Comparison of ENCODE assay signal across 24 cellular contexts in the genomic region with DNA sequence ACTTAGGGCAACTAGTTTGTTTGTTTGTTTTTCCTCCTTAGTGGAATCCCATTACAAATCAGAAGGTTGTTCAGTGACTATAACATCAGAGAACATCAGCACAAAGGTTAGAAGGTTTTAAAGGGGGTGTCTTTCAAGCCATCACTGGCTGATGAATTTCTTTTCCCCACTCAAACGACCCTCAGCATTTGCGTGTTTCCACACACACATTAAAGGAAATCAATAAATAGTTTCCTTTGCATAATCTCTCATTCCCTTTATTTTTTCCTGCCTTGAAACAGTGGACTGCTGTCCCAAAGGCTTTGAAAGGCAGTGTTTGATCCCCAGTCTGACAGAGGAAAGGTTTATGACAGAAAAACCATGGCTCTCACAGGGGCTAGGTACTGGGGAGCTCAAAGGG. TPM values are rescaled to one million over a fixed set of nuclear protein-coding genes. Genes with fewer than 3 reads are reported as not detected.
A peak's percentile ranks its signal among the peaks of the same experiment; 100 is the strongest.
DNase-seq lines count a peak whose midpoint lies in the region; ATAC-seq and TF ChIP-seq lines count a peak whose summit lies in the region.
"Had no signal": no experiment of that assay in that cellular context is flagged by ENCODE, and none has a peak within 500 bp of the region (broad histone marks: within the 10 kb centered on the region; RNA-seq: fewer than 3 reads in every experiment).

No MANE protein-coding gene starts in this region.

- H3K4me3 ChIP-seq in skeletal muscle satellite cell (ENCODE audit: low read length) = no peak overlapping the region
- H3K4me3 ChIP-seq: breast epithelium, heart left ventricle, tibial nerve had no signal

- H3K9me3 Mint-ChIP-seq in activated naive CD8-positive, alpha-beta T cell (ENCODE audit: low read depth) = no peaks in the 10 kb centered on the region
- no peaks in the 10 kb centered on the region for H3K9me3 Mint-ChIP-seq in activated naive CD8-positive, alpha-beta T cell treated with anti-CD3 and anti-CD28 coated beads for 36 hours
- H3K9me3 Mint-ChIP-seq in WTC11 = peaks cover 13% of the 10 kb centered on the region
- H3K9me3 Mint-ChIP-seq in naive thymus-derived CD8-positive, alpha-beta T cell = no peaks in the 10 kb centered on the region
- H3K9me3 Mint-ChIP-seq: activated CD4-positive, alpha-beta T cell treated with anti-CD3 and anti-CD28 coated beads, Interleukin-2, amount 10 ng/mL, durations not matched to agents 7 days and 5 days had no signal

- peak overlapping the region; percentile 96 for H3K27ac Mint-ChIP-seq in activated naive CD8-positive, alpha-beta T cell
- no peak overlapping the region for H3K27ac Mint-ChIP-seq in activated naive CD8-positive, alpha-beta T cell treated with anti-CD3 and anti-CD28 coated beads for 36 hours
- H3K27ac Mint-ChIP-seq in WTC11 = peak overlapping the region; percentile 36; the same call in 1 of the 2 replicates
- peak overlapping the region in 6 of 10 donors; percentile 12 to 99 (median 96) for H3K27ac Mint-ChIP-seq in naive thymus-derived CD8-positive, alpha-beta T cell

- H3K36me3 Mint-ChIP-seq in activated naive CD8-positive, alpha-beta T cell = no peaks in the 10 kb centered on the region
- H3K36me3 Mint-ChIP-seq in activated naive CD8-positive, alpha-beta T cell treated with anti-CD3 and anti-CD28 coated beads for 36 hours = peaks cover 2% of the 10 kb centered on the region
- H3K36me3 Mint-ChIP-seq in WTC11 = no peaks in the 10 kb centered on the region
- peaks cover 0 to 1% (median 0%) of the 10 kb centered on the region in 3 donors for H3K36me3 Mint-ChIP-seq in naive thymus-derived CD8-positive, alpha-beta T cell

- CTCF ChIA-PET in WTC11 (lab: Charles Lee) = interaction anchor here (3.2 kb wide), 1 partner anchor 250 kb away, joined by 27 read pairs; no protein-coding TSS in a partner anchor

- H3K27me3 ChIP-seq in skeletal muscle satellite cell (ENCODE audit: control insufficient read depth, insufficient read depth, low read length) = no peaks in the 10 kb centered on the region
- H3K27me3 ChIP-seq: breast epithelium, heart left ventricle, tibial nerve had no signal

- peak overlapping the region; percentile 90 for H3K4me2 ChIP-seq in skeletal muscle satellite cell (ENCODE audit: low read length)

- no peaks in the 10 kb centered on the region for H3K27me3 Mint-ChIP-seq in activated naive CD8-positive, alpha-beta T cell
- H3K27me3 Mint-ChIP-seq in activated naive CD8-positive, alpha-beta T cell treated with anti-CD3 and anti-CD28 coated beads for 36 hours = no peaks in the 10 kb centered on the region
- H3K27me3 Mint-ChIP-seq in WTC11 (ENCODE audit: low read depth) = no peaks in the 10 kb centered on the region
- H3K27me3 Mint-ChIP-seq in naive thymus-derived CD8-positive, alpha-beta T cell = no peaks in the 10 kb centered on the region
- H3K27me3 Mint-ChIP-seq: activated CD4-positive, alpha-beta T cell treated with anti-CD3 and anti-CD28 coated beads, Interleukin-2, amount 10 ng/mL, durations not matched to agents 7 days and 5 days had no signal

- no peaks in the 10 kb centered on the region for H3K9me3 ChIP-seq in skeletal muscle satellite cell (replicated peaks; ENCODE audit: low read length)
- H3K9me3 ChIP-seq: breast epithelium, heart left ventricle, tibial nerve had no signal

- POLR2A ChIA-PET in WTC11 (lab: Charles Lee) = no interaction called here
- POLR2A ChIA-PET in naive thymus-derived CD8-positive, alpha-beta T cell (lab: Charles Lee) = interaction anchor here (0.7 to 2.5 kb wide), 2 partner anchors 18 to 46 kb away, joined by 3 to 11 read pairs; no protein-coding TSS in a partner anchor

- H3K36me3 ChIP-seq in skeletal muscle satellite cell (ENCODE audit: insufficient read depth, low read length) = no peaks in the 10 kb centered on the region
- H3K36me3 ChIP-seq: breast epithelium, heart left ventricle had no signal

- H3K4me1 Mint-ChIP-seq in activated naive CD8-positive, alpha-beta T cell (ENCODE audit: low read depth) = peaks cover 33% of the 10 kb centered on the region
- H3K4me1 Mint-ChIP-seq in activated naive CD8-positive, alpha-beta T cell treated with anti-CD3 and anti-CD28 coated beads for 36 hours = peaks cover 22% of the 10 kb centered on the region
- peaks cover 21% of the 10 kb centered on the region for H3K4me1 Mint-ChIP-seq in WTC11
- peaks cover 15 to 43% (median 36%) of the 10 kb centered on the region in 4 donors for H3K4me1 Mint-ChIP-seq in naive thymus-derived CD8-positive, alpha-beta T cell

- H3K4me3 Mint-ChIP-seq in activated naive CD8-positive, alpha-beta T cell = no peak overlapping the region
- H3K4me3 Mint-ChIP-seq in activated naive CD8-positive, alpha-beta T cell treated with anti-CD3 and anti-CD28 coated beads for 36 hours = no peak overlapping the region
- H3K4me3 Mint-ChIP-seq in WTC11 = no peak overlapping the region
- H3K4me3 Mint-ChIP-seq in naive thymus-derived CD8-positive, alpha-beta T cell = peak overlapping the region in 1 of 10 donors; percentile 96

- no peak for TF ChIP-seq CTCF in WTC11 (IDR thresholded peaks at IDR 0.05)
- TF ChIP-seq CTCF in GM20000 (IDR thresholded peaks at IDR 0.05; ENCODE audit: extremely low read depth, missing control alignments) = no peak

- H3K4me1 ChIP-seq in skeletal muscle satellite cell (ENCODE audit: control insufficient read depth, insufficient read depth, low read length) = peaks cover 28% of the 10 kb centered on the region

- H3K9ac ChIP-seq in skeletal muscle satellite cell (ENCODE audit: low read depth, low read length) = no peak overlapping the region

- no peak for DNase-seq in activated naive CD8-positive, alpha-beta T cell treated with anti-CD3 and anti-CD28 coated beads for 36 hours
- DNase-seq in WTC11 (ENCODE audit: low spot score) (no peak), GM20000 (ENCODE audit: low spot score) (no peak), amniotic stem cell (lab: John Stamatoyannopoulos, UW) (no peak)
- no peak for DNase-seq in naive thymus-derived CD8-positive, alpha-beta T cell
- no peak for DNase-seq in activated CD4-positive, alpha-beta T cell treated with anti-CD3 and anti-CD28 coated beads for 48 hours
- DNase-seq: 8988T; activated CD4-positive, alpha-beta T cell treated with anti-CD3 and anti-CD28 coated beads, Interleukin-2, amount 10 ng/mL, durations not matched to agents 7 days and 5 days; activated naive CD4-positive, alpha-beta T cell treated with Interleukin-2 at 50 U/mL for 16 hours; DMS153; effector CD4-positive, alpha-beta T cell; heart left ventricle; MM.1S; NCI-H1417; NCI-H2081 treated with DMSO at 0.1 percent for 48 hours; NCI-H345; NCI-H748 treated with DMSO at 0.1 percent for 48 hours; nucleus accumbens; small intestine; stimulated activated CD4-positive, alpha-beta T cell treated with anti-CD3 and anti-CD28 coated beads, Interleukin-2, amount 100 ng/mL, for 24 hours had no signal

- ATAC-seq in WTC11 = no peak
- no peak for ATAC-seq in naive thymus-derived CD8-positive, alpha-beta T cell
- ATAC-seq: heart left ventricle had no signal

TF ChIP-seq in WTC11, 78 proteins besides CTCF, POLR2A, EP300 and RAD21 (continues in another document):
- TF ChIP-seq NFATC4 (CRISPR knock-in tag; IDR thresholded peaks at IDR 0.05) (no peak), ETV6 (CRISPR knock-in tag; IDR thresholded peaks at IDR 0.05) (no peak), SP1 (CRISPR knock-in tag; conservative IDR thresholded peaks at IDR 0.05) (no peak), ZNF671 (CRISPR knock-in tag; IDR thresholded peaks at IDR 0.05) (no peak), FOXK1 (CRISPR knock-in tag; IDR thresholded peaks at IDR 0.05) (no peak), HMGA2 (CRISPR knock-in tag; IDR thresholded peaks at IDR 0.05) (no peak)
- TF ChIP-seq, protein P1, sequence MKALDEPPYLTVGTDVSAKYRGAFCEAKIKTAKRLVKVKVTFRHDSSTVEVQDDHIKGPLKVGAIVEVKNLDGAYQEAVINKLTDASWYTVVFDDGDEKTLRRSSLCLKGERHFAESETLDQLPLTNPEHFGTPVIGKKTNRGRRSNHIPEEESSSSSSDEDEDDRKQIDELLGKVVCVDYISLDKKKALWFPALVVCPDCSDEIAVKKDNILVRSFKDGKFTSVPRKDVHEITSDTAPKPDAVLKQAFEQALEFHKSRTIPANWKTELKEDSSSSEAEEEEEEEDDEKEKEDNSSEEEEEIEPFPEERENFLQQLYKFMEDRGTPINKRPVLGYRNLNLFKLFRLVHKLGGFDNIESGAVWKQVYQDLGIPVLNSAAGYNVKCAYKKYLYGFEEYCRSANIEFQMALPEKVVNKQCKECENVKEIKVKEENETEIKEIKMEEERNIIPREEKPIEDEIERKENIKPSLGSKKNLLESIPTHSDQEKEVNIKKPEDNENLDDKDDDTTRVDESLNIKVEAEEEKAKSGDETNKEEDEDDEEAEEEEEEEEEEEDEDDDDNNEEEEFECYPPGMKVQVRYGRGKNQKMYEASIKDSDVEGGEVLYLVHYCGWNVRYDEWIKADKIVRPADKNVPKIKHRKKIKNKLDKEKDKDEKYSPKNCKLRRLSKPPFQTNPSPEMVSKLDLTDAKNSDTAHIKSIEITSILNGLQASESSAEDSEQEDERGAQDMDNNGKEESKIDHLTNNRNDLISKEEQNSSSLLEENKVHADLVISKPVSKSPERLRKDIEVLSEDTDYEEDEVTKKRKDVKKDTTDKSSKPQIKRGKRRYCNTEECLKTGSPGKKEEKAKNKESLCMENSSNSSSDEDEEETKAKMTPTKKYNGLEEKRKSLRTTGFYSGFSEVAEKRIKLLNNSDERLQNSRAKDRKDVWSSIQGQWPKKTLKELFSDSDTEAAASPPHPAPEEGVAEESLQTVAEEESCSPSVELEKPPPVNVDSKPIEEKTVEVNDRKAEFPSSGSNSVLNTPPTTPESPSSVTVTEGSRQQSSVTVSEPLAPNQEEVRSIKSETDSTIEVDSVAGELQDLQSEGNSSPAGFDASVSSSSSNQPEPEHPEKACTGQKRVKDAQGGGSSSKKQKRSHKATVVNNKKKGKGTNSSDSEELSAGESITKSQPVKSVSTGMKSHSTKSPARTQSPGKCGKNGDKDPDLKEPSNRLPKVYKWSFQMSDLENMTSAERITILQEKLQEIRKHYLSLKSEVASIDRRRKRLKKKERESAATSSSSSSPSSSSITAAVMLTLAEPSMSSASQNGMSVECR (CRISPR knock-in tag; IDR thresholded peaks at IDR 0.05; ENCODE audit: borderline replicate concordance) = no peak

RNA-seq across cellular contexts. Expression of a gene that starts 2.0 kb away (rescaled TPM):
- 10 to 100 TPM; 62.1 to 66.9 TPM for total RNA-seq in activated naive CD8-positive, alpha-beta T cell treated with anti-CD3 and anti-CD28 coated beads for 36 hours
- total RNA-seq in WTC11 (2021) = 28.3 to 31.9 TPM (median 30.7 TPM) in 3 replicates
- total RNA-seq in naive thymus-derived CD8-positive, alpha-beta T cell = 10 to 100 TPM; 48.8 to 53.2 TPM
- 10 to 100 TPM; 20.4 to 30.3 (median 24.0) TPM for polyA plus RNA-seq in naive thymus-derived CD8-positive, alpha-beta T cell
- 31.4 and 39.8 TPM in 2 replicates for total RNA-seq in skeletal muscle satellite cell (2012; rRNA removed)

RNA-seq across cellular contexts. Expression of a gene that starts 8.8 kb away (rescaled TPM):
- 1 to 10 TPM; 6.6 to 7.6 TPM for total RNA-seq in activated naive CD8-positive, alpha-beta T cell treated with anti-CD3 and anti-CD28 coated beads for 36 hours
- total RNA-seq in WTC11 (2021) = 7.0 to 10.7 TPM (median 10.3 TPM) in 3 replicates
- 1 to 10 TPM; 5.0 to 6.6 TPM for total RNA-seq in naive thymus-derived CD8-positive, alpha-beta T cell
- 1 to 10 TPM in 2 of 3 donors, under 1 TPM in 1; 0.93 to 2.4 (median 1.7) TPM for polyA plus RNA-seq in naive thymus-derived CD8-positive, alpha-beta T cell
- total RNA-seq in skeletal muscle satellite cell (2012; rRNA removed) = 4.4 and 6.3 TPM in 2 replicates
